Comparison of ENCODE assay signal across 1 cellular context in the genomic region with DNA sequence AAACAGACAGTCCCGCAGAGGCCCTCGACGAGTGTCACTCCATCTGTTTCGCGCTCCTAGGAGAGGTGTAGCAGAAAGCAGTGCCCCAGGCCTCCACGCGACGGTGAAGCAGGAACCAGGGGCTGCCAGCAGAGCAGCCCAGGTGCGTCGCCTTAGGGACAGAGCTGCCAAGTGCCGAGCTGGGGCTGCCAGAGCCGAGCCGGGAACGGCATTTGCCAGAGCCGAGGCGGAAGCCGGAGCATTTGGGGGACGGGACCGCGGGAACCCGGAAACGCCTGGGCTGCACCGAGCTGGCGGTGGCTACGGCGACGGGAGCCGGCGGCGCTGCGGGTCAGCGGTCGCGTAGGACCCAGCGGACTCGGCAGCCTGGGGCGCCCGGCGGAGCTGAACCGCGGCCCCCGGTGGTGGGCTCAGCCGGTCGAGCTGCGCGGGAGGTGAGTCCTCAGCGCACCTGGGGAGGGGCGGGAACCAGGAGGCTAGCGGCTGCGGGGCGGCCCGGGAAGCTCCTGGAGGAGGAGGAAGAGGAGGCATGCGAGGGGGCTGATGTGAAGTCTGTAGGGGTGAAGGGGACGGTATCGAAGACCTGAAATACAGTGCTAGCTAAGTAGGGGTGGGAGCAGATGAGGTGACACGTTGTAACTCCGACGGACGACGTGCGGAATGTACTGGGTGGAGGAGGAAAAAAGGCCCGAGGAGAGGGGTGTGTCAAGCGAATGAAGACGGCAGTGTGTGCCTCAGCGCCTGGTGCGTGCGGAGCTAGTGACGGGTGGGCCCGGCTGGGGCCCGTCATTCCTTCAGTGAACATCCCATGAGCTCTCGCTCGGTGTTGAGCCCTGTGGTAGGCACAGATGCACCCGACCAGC.
A peak's percentile ranks its signal among the peaks of the same experiment; 100 is the strongest.
TF ChIP-seq lines count a peak whose summit lies in the region.

A gene (plus strand): TSS at position 268 of the 863 bp plus-strand sequence. CDS start 23,559 bp downstream, outside the sequence.

TF ChIP-seq in HepG2, 621 proteins besides CTCF, POLR2A, EP300 and RAD21 (continued from another document and continues in another):
- TF ChIP-seq, protein P1, sequence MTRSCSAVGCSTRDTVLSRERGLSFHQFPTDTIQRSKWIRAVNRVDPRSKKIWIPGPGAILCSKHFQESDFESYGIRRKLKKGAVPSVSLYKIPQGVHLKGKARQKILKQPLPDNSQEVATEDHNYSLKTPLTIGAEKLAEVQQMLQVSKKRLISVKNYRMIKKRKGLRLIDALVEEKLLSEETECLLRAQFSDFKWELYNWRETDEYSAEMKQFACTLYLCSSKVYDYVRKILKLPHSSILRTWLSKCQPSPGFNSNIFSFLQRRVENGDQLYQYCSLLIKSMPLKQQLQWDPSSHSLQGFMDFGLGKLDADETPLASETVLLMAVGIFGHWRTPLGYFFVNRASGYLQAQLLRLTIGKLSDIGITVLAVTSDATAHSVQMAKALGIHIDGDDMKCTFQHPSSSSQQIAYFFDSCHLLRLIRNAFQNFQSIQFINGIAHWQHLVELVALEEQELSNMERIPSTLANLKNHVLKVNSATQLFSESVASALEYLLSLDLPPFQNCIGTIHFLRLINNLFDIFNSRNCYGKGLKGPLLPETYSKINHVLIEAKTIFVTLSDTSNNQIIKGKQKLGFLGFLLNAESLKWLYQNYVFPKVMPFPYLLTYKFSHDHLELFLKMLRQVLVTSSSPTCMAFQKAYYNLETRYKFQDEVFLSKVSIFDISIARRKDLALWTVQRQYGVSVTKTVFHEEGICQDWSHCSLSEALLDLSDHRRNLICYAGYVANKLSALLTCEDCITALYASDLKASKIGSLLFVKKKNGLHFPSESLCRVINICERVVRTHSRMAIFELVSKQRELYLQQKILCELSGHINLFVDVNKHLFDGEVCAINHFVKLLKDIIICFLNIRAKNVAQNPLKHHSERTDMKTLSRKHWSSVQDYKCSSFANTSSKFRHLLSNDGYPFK (CRISPR knock-in tag; IDR thresholded peaks at IDR 0.05; ENCODE audit: borderline replicate concordance) = peak; percentile 84; the same call in 1 of the 2 replicates
- no peak for TF ChIP-seq PHF5A (CRISPR knock-in tag; IDR thresholded peaks at IDR 0.05; ENCODE audit: low read depth, unreplicated experiment)
- 0 out of 2 replicates have a peak, but pooled peaks have one; percentile 34 for TF ChIP-seq ZNF326 (CRISPR knock-in tag; IDR thresholded peaks at IDR 0.05; ENCODE audit: borderline replicate concordance)
- no peak for TF ChIP-seq TEAD2 (CRISPR knock-in tag; IDR thresholded peaks at IDR 0.05)
- no peak for TF ChIP-seq LCORL (IDR thresholded peaks at IDR 0.05)
- TF ChIP-seq LCORL (CRISPR knock-in tag; IDR thresholded peaks at IDR 0.05) = peak; percentile 95
- TF ChIP-seq, protein P2, sequence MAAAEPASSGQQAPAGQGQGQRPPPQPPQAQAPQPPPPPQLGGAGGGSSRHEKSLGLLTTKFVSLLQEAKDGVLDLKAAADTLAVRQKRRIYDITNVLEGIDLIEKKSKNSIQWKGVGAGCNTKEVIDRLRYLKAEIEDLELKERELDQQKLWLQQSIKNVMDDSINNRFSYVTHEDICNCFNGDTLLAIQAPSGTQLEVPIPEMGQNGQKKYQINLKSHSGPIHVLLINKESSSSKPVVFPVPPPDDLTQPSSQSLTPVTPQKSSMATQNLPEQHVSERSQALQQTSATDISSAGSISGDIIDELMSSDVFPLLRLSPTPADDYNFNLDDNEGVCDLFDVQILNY (CRISPR knock-in tag; conservative IDR thresholded peaks at IDR 0.05) = peak; percentile 93
- peak; percentile 92; the same call in 1 of the 2 replicates for TF ChIP-seq ZNF550 (CRISPR knock-in tag; IDR thresholded peaks at IDR 0.05; ENCODE audit: borderline replicate concordance)
- peak; percentile 64; the same call in 1 of the 2 replicates for TF ChIP-seq BRCA1 (CRISPR knock-in tag; IDR thresholded peaks at IDR 0.05)
- no peak for TF ChIP-seq MAFF (IDR thresholded peaks at IDR 0.05; ENCODE audit: low read depth, low read length)
- peak; percentile 87; the same call in 1 of the 2 replicates for TF ChIP-seq ZNF317 (CRISPR knock-in tag; IDR thresholded peaks at IDR 0.05)
- TF ChIP-seq ZNF564 (CRISPR knock-in tag; IDR thresholded peaks at IDR 0.05) = peak; percentile 96
- TF ChIP-seq, protein P3, sequence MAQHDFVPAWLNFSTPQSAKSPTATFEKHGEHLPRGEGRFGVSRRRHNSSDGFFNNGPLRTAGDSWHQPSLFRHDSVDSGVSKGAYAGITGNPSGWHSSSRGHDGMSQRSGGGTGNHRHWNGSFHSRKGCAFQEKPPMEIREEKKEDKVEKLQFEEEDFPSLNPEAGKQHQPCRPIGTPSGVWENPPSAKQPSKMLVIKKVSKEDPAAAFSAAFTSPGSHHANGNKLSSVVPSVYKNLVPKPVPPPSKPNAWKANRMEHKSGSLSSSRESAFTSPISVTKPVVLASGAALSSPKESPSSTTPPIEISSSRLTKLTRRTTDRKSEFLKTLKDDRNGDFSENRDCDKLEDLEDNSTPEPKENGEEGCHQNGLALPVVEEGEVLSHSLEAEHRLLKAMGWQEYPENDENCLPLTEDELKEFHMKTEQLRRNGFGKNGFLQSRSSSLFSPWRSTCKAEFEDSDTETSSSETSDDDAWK (CRISPR knock-in tag; IDR thresholded peaks at IDR 0.05) = no peak
- peak; percentile 90; the same call in 1 of the 2 replicates for TF ChIP-seq KLF12 (CRISPR knock-in tag; IDR thresholded peaks at IDR 0.05; ENCODE audit: borderline replicate concordance)
- TF ChIP-seq ZNF263 (CRISPR knock-in tag; IDR thresholded peaks at IDR 0.05) = peak; percentile 61; the same call in 1 of the 2 replicates
- peak; percentile 91; the same call in 1 of the 2 replicates for TF ChIP-seq ZNF468 (CRISPR knock-in tag; IDR thresholded peaks at IDR 0.05)
- TF ChIP-seq, protein P4, sequence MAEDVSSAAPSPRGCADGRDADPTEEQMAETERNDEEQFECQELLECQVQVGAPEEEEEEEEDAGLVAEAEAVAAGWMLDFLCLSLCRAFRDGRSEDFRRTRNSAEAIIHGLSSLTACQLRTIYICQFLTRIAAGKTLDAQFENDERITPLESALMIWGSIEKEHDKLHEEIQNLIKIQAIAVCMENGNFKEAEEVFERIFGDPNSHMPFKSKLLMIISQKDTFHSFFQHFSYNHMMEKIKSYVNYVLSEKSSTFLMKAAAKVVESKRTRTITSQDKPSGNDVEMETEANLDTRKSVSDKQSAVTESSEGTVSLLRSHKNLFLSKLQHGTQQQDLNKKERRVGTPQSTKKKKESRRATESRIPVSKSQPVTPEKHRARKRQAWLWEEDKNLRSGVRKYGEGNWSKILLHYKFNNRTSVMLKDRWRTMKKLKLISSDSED (CRISPR knock-in tag; IDR thresholded peaks at IDR 0.05) = peak; percentile 61; the same call in 1 of the 2 replicates
- TF ChIP-seq, protein P5, sequence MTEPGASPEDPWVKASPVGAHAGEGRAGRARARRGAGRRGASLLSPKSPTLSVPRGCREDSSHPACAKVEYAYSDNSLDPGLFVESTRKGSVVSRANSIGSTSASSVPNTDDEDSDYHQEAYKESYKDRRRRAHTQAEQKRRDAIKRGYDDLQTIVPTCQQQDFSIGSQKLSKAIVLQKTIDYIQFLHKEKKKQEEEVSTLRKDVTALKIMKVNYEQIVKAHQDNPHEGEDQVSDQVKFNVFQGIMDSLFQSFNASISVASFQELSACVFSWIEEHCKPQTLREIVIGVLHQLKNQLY (CRISPR knock-in tag; IDR thresholded peaks at IDR 0.05) = no peak
- no peak for TF ChIP-seq PTBP1 (IDR thresholded peaks at IDR 0.05; ENCODE audit: low read depth, low read length, poor library complexity, severe bottlenecking)
- TF ChIP-seq PPARG (CRISPR knock-in tag; conservative IDR thresholded peaks at IDR 0.05) = peak; percentile 79
- peak; percentile 94 for TF ChIP-seq TBX2 (CRISPR knock-in tag; IDR thresholded peaks at IDR 0.05; ENCODE audit: borderline replicate concordance)
- TF ChIP-seq U2AF1 (optimal IDR thresholded peaks at IDR 0.05; ENCODE audit: low read depth, low read length) = peak; percentile 81
- TF ChIP-seq, protein P6, sequence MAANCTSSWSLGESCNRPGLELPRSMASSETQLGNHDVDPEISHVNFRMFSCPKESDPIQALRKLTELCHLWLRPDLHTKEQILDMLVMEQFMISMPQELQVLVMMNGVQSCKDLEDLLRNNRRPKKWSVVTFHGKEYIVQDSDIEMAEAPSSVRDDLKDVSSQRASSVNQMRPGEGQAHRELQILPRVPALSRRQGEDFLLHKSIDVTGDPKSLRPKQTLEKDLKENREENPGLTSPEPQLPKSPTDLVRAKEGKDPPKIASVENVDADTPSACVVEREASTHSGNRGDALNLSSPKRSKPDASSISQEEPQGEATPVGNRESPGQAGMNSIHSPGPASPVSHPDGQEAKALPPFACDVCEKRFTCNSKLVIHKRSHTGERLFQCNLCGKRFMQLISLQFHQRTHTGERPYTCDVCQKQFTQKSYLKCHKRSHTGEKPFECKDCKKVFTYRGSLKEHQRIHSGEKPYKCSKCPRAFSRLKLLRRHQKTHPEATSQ (CRISPR knock-in tag; IDR thresholded peaks at IDR 0.05; ENCODE audit: borderline replicate concordance) = peak; percentile 99; the same call in 1 of the 2 replicates
- TF ChIP-seq, protein P7, sequence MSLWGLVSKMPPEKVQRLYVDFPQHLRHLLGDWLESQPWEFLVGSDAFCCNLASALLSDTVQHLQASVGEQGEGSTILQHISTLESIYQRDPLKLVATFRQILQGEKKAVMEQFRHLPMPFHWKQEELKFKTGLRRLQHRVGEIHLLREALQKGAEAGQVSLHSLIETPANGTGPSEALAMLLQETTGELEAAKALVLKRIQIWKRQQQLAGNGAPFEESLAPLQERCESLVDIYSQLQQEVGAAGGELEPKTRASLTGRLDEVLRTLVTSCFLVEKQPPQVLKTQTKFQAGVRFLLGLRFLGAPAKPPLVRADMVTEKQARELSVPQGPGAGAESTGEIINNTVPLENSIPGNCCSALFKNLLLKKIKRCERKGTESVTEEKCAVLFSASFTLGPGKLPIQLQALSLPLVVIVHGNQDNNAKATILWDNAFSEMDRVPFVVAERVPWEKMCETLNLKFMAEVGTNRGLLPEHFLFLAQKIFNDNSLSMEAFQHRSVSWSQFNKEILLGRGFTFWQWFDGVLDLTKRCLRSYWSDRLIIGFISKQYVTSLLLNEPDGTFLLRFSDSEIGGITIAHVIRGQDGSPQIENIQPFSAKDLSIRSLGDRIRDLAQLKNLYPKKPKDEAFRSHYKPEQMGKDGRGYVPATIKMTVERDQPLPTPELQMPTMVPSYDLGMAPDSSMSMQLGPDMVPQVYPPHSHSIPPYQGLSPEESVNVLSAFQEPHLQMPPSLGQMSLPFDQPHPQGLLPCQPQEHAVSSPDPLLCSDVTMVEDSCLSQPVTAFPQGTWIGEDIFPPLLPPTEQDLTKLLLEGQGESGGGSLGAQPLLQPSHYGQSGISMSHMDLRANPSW (CRISPR knock-in tag; IDR thresholded peaks at IDR 0.05; ENCODE audit: borderline replicate concordance) = peak; percentile 90
- TF ChIP-seq, protein P8, sequence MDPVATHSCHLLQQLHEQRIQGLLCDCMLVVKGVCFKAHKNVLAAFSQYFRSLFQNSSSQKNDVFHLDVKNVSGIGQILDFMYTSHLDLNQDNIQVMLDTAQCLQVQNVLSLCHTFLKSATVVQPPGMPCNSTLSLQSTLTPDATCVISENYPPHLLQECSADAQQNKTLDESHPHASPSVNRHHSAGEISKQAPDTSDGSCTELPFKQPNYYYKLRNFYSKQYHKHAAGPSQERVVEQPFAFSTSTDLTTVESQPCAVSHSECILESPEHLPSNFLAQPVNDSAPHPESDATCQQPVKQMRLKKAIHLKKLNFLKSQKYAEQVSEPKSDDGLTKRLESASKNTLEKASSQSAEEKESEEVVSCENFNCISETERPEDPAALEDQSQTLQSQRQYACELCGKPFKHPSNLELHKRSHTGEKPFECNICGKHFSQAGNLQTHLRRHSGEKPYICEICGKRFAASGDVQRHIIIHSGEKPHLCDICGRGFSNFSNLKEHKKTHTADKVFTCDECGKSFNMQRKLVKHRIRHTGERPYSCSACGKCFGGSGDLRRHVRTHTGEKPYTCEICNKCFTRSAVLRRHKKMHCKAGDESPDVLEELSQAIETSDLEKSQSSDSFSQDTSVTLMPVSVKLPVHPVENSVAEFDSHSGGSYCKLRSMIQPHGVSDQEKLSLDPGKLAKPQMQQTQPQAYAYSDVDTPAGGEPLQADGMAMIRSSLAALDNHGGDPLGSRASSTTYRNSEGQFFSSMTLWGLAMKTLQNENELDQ (CRISPR knock-in tag; IDR thresholded peaks at IDR 0.05; ENCODE audit: borderline replicate concordance) = peak; percentile 92
- peak; percentile 24 for TF ChIP-seq KLF9 (CRISPR knock-in tag; IDR thresholded peaks at IDR 0.05; ENCODE audit: low read depth)
- peak; percentile 93 for TF ChIP-seq HOXA9 (CRISPR knock-in tag; IDR thresholded peaks at IDR 0.05; ENCODE audit: borderline replicate concordance)
- peak; percentile 95 for TF ChIP-seq ZNF709 (CRISPR knock-in tag; IDR thresholded peaks at IDR 0.05)
- peak; percentile 93 for TF ChIP-seq ARID2 (CRISPR knock-in tag; IDR thresholded peaks at IDR 0.05; ENCODE audit: borderline replicate concordance)
- TF ChIP-seq, protein P9, sequence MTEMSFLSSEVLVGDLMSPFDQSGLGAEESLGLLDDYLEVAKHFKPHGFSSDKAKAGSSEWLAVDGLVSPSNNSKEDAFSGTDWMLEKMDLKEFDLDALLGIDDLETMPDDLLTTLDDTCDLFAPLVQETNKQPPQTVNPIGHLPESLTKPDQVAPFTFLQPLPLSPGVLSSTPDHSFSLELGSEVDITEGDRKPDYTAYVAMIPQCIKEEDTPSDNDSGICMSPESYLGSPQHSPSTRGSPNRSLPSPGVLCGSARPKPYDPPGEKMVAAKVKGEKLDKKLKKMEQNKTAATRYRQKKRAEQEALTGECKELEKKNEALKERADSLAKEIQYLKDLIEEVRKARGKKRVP (CRISPR knock-in tag; IDR thresholded peaks at IDR 0.05) = peak in 1 of 2 experiments; percentile 79; a peak in 2 of 4 replicates
- TF ChIP-seq SALL2 (CRISPR knock-in tag; IDR thresholded peaks at IDR 0.05) = peak; percentile 96
- peak; percentile 93 for TF ChIP-seq ELF4 (CRISPR knock-in tag; IDR thresholded peaks at IDR 0.05; ENCODE audit: borderline replicate concordance)
- peak; percentile 96 for TF ChIP-seq HIVEP1 (CRISPR knock-in tag; IDR thresholded peaks at IDR 0.05)
- TF ChIP-seq CBX2 (IDR thresholded peaks at IDR 0.05; ENCODE audit: low read depth, low read length) = no peak
- peak; percentile 83; the same call in 1 of the 2 replicates for TF ChIP-seq CBX2 (CRISPR knock-in tag; IDR thresholded peaks at IDR 0.05; ENCODE audit: low read depth)
- peak; percentile 92; the same call in 1 of the 2 replicates for TF ChIP-seq SNAPC2 (CRISPR knock-in tag; IDR thresholded peaks at IDR 0.05)
- peak; percentile 97 for TF ChIP-seq CBX5 (CRISPR knock-in tag; IDR thresholded peaks at IDR 0.05; ENCODE audit: borderline replicate concordance)
- no peak for TF ChIP-seq GPN1 (CRISPR knock-in tag; IDR thresholded peaks at IDR 0.05; ENCODE audit: borderline replicate concordance)
- peak; percentile 97 for TF ChIP-seq ZSCAN31 (CRISPR knock-in tag; IDR thresholded peaks at IDR 0.05; ENCODE audit: low read depth)
- no peak for TF ChIP-seq SRSF9 (IDR thresholded peaks at IDR 0.05; ENCODE audit: borderline replicate concordance, insufficient read depth, low read depth, low read length, poor library complexity, severe bottlenecking)
- TF ChIP-seq ZNF30 (CRISPR knock-in tag; IDR thresholded peaks at IDR 0.05) = peak; percentile 84; the same call in 1 of the 2 replicates
- no peak for TF ChIP-seq NFE2 (CRISPR knock-in tag; IDR thresholded peaks at IDR 0.05)
- TF ChIP-seq SMAD9 (CRISPR knock-in tag; IDR thresholded peaks at IDR 0.05) = no peak
- TF ChIP-seq KAT2B (IDR thresholded peaks at IDR 0.05; ENCODE audit: borderline replicate concordance, low read depth, low read length) = no peak
- TF ChIP-seq FLYWCH1 (CRISPR knock-in tag; IDR thresholded peaks at IDR 0.05) = peak; percentile 85; the same call in 1 of the 2 replicates
- no peak; the same call in 1 of the 2 replicates for TF ChIP-seq ZNF75D (CRISPR knock-in tag; IDR thresholded peaks at IDR 0.05; ENCODE audit: borderline replicate concordance)
